Comparison of ENCODE assay signal across 15 cellular contexts in the genomic region with DNA sequence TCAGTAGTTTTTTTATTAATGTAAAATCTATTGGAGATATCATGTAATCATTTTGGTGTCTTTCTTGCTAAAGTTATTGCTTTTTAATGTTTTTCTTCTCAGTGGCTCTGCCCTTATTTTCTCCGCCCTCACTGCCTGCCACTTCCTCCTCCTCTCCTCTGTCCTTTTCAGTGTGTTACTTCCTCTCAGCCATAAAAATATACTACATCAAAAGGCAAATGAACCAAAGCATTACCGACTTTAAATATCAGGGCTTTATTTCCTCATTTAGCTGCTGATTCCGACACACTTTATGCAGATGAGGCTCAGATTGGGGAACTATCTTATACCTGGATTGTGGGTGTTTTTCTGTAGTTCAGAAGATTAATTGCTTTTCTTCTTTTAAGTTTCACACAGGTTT.
DNase-seq lines count a peak whose midpoint lies in the region; ATAC-seq and TF ChIP-seq lines count a peak whose summit lies in the region.
"Had no signal": no experiment of that assay in that cellular context is flagged by ENCODE, and none has a peak within 500 bp of the region (broad histone marks: within the 10 kb centered on the region; RNA-seq: fewer than 3 reads in every experiment).

No MANE protein-coding gene starts in this region.

- no peak for TF ChIP-seq CTCF in heart right ventricle (IDR thresholded peaks at IDR 0.05)

- H3K36me3 Mint-ChIP-seq in activated T-cell treated with anti-CD3 and anti-CD28 coated beads, Interleukin-2, amount 50 U/mL, for 24 hours (ENCODE audit: low read depth): no peaks in the 10 kb centered on the region
- H3K36me3 Mint-ChIP-seq in activated T-helper 17 cell treated with anti-CD3 and anti-CD28 coated beads, Interleukin-2, amount 50 U/mL, for 72 hours (ENCODE audit: low read depth): no peaks in the 10 kb centered on the region

- peaks cover 5% of the 10 kb centered on the region for H3K9me3 Mint-ChIP-seq in activated T-cell treated with anti-CD3 and anti-CD28 coated beads, Interleukin-2, amount 50 U/mL, for 24 hours
- H3K9me3 Mint-ChIP-seq in activated T-helper 17 cell treated with anti-CD3 and anti-CD28 coated beads, Interleukin-2, amount 50 U/mL, for 72 hours: no peaks in the 10 kb centered on the region

- H3K27ac ChIP-seq in heart right ventricle: peak overlapping the region in 1 of 10 donors; percentile 33
- H3K27ac ChIP-seq: gastrocnemius medialis had no signal

- ATAC-seq in activated T-helper 17 cell treated with anti-CD3 and anti-CD28 coated beads, Interleukin-2, amount 50 U/mL, for 72 hours (replicated peaks): peak; percentile 54
- peak; percentile 43 for ATAC-seq in stimulated activated naive CD8-positive, alpha-beta T cell treated with anti-CD3 and anti-CD28 coated beads, Interleukin-15, Interleukin-2, amounts not matched to agents 100 U/mL and 50 U/mL, for 24 hours
- ATAC-seq in heart right ventricle: no peak
- ATAC-seq in GM18870 (IDR thresholded peaks at IDR 0.05; ENCODE audit: unreplicated experiment): no peak
- ATAC-seq in HG03108 (IDR thresholded peaks at IDR 0.05; ENCODE audit: unreplicated experiment): no peak
- ATAC-seq: gastrocnemius medialis had no signal

- peaks cover 0 to 9% (median 0%) of the 10 kb centered on the region in 11 donors for H3K9me3 ChIP-seq in heart right ventricle
- H3K9me3 ChIP-seq: gastrocnemius medialis had no signal

- H3K27me3 ChIP-seq in heart right ventricle: peaks cover 0 to 4% (median 0%) of the 10 kb centered on the region in 7 donors
- H3K27me3 ChIP-seq: gastrocnemius medialis had no signal

- peaks cover 0 to 13% (median 0%) of the 10 kb centered on the region in 9 donors for H3K4me1 ChIP-seq in heart right ventricle
- H3K4me1 ChIP-seq: gastrocnemius medialis had no signal

- peaks cover 36% of the 10 kb centered on the region for H3K4me1 Mint-ChIP-seq in activated T-cell treated with anti-CD3 and anti-CD28 coated beads, Interleukin-2, amount 50 U/mL, for 24 hours (ENCODE audit: low read depth)
- H3K4me1 Mint-ChIP-seq in activated T-helper 17 cell treated with anti-CD3 and anti-CD28 coated beads, Interleukin-2, amount 50 U/mL, for 72 hours: peaks cover 27% of the 10 kb centered on the region

- intact Hi-C loops in heart right ventricle (cut with DNase I): no loop called here

- 74 to 75% methylated on average over 3 of the region's 3 CpGs for WGBS in heart right ventricle, 2 donors

- no peak overlapping the region for H3K4me3 ChIP-seq in heart right ventricle
- H3K4me3 ChIP-seq: gastrocnemius medialis, smooth muscle cell had no signal

- no peak for DNase-seq in activated T-cell treated with anti-CD3 and anti-CD28 coated beads, Interleukin-2, amount 50 U/mL, for 24 hours
- DNase-seq in activated T-cell treated with anti-CD3 and anti-CD28 coated beads, Interleukin-2, amount 50 U/mL, for 48 hours: no peak
- DNase-seq in NOMO-1 (lab: John Stamatoyannopoulos, UW; ENCODE audit: unreplicated experiment in 2 of 2): peak; percentile 60 to 93
- DNase-seq in stimulated activated naive CD8-positive, alpha-beta T cell treated with anti-CD3 and anti-CD28 coated beads, Interleukin-15, Interleukin-2, amounts not matched to agents 100 U/mL and 50 U/mL, for 24 hours: no peak
- DNase-seq in heart right ventricle: no peak
- DNase-seq: ACHN, DMS153, gastrocnemius medialis, HFFc6, NCI-H1092, NCI-H2227 treated with DMSO at 0.1 percent for 48 hours had no signal

- H3K36me3 ChIP-seq in heart right ventricle: no peaks in the 10 kb centered on the region
- H3K36me3 ChIP-seq: gastrocnemius medialis had no signal

- H3K27me3 Mint-ChIP-seq in activated T-cell treated with anti-CD3 and anti-CD28 coated beads, Interleukin-2, amount 50 U/mL, for 24 hours: no peaks in the 10 kb centered on the region
- H3K27me3 Mint-ChIP-seq in activated T-helper 17 cell treated with anti-CD3 and anti-CD28 coated beads, Interleukin-2, amount 50 U/mL, for 72 hours: no peaks in the 10 kb centered on the region

- peak overlapping the region; percentile 79 for H3K27ac Mint-ChIP-seq in activated T-cell treated with anti-CD3 and anti-CD28 coated beads, Interleukin-2, amount 50 U/mL, for 24 hours
- peak overlapping the region; percentile 69 for H3K27ac Mint-ChIP-seq in activated T-helper 17 cell treated with anti-CD3 and anti-CD28 coated beads, Interleukin-2, amount 50 U/mL, for 72 hours
- H3K27ac Mint-ChIP-seq: HFFc6 had no signal

- H3K4me3 Mint-ChIP-seq in activated T-cell treated with anti-CD3 and anti-CD28 coated beads, Interleukin-2, amount 50 U/mL, for 24 hours: no peak overlapping the region
- H3K4me3 Mint-ChIP-seq in activated T-helper 17 cell treated with anti-CD3 and anti-CD28 coated beads, Interleukin-2, amount 50 U/mL, for 72 hours: peak overlapping the region; percentile 56
- H3K4me3 Mint-ChIP-seq: HFFc6 had no signal

Comparison
In these comparisons a context has a peak if more than half of its experiments do, and no peak if none do; other contexts are left out.
1. DNase-seq: peak in NOMO-1 (2 of 2); none in activated T-cell treated with anti-CD3 and anti-CD28 coated beads, Interleukin-2, amount 50 U/mL, for 24 hours (single experiment), activated T-cell treated with anti-CD3 and anti-CD28 coated beads, Interleukin-2, amount 50 U/mL, for 48 hours (0 of 2), stimulated activated naive CD8-positive, alpha-beta T cell treated with anti-CD3 and anti-CD28 coated beads, Interleukin-15, Interleukin-2, amounts not matched to agents 100 U/mL and 50 U/mL, for 24 hours (single experiment) and heart right ventricle (0 of 2).
2. ATAC-seq: peak in activated T-helper 17 cell treated with anti-CD3 and anti-CD28 coated beads, Interleukin-2, amount 50 U/mL, for 72 hours (single experiment) and stimulated activated naive CD8-positive, alpha-beta T cell treated with anti-CD3 and anti-CD28 coated beads, Interleukin-15, Interleukin-2, amounts not matched to agents 100 U/mL and 50 U/mL, for 24 hours (single experiment); none in heart right ventricle (0 of 8), GM18870 (single experiment) and HG03108 (single experiment).